In genomic region chr9:112176410-112177010, GRCh38 we compare ENCODE assay signal across 15 cellular contexts. TPM values are rescaled to one million over a fixed set of nuclear protein-coding genes. Genes with fewer than 3 reads are reported as not detected.
DNase-seq lines count a peak whose midpoint lies in the region; ATAC-seq, FAIRE-seq and TF ChIP-seq lines count a peak whose summit lies in the region.
"Had no signal": no experiment of that assay in that cellular context is flagged by ENCODE, and none has a peak within 500 bp of the region (broad histone marks: within the 10 kb centered on the region; RNA-seq: fewer than 3 reads in every experiment).

No MANE protein-coding gene starts in this region.

- H3K27ac Mint-ChIP-seq in CD4-positive, alpha-beta memory T cell: peak overlapping the region; percentile 69 to 98 (median 94)

- H3K27me3 Mint-ChIP-seq in CD4-positive, alpha-beta memory T cell: no peaks in the 10 kb centered on the region

- H3K27me3 ChIP-seq in CD4-positive, alpha-beta memory T cell (ENCODE audit: insufficient read depth, low read length): no peaks in the 10 kb centered on the region
- H3K27me3 ChIP-seq in GM12878 (replicated peaks in 1 of 2; ENCODE audit: control insufficient read depth in 2 of 2, insufficient read depth in 2 of 2, low read length in 1 of 2): no peaks in the 10 kb centered on the region; a peak in 1 of 4 replicates
- H3K27me3 ChIP-seq: spleen had no signal

- H3K9ac ChIP-seq in GM12878 (ENCODE audit: control insufficient read depth, insufficient read depth, low read length): no peak overlapping the region

- H3K4me2 ChIP-seq in GM12878 (ENCODE audit: control insufficient read depth, insufficient read depth): no peak overlapping the region

- no TSS peak for BruUV-seq in GM12878 (replicated peaks; lab: Mats Ljungman, UMichigan)

- DNase-seq in CD4-positive, alpha-beta memory T cell: peak; percentile 48 to 67 (median 64)
- DNase-seq in GM12878 (ENCODE audit: low read depth, low spot score): no peak
- DNase-seq in mucosa of descending colon: peak in 1 of 3 donors; percentile 61
- DNase-seq in C1 segment of cervical spinal cord (lab: John Stamatoyannopoulos, UW): no peak
- no peak for DNase-seq in SHP77 (lab: John Stamatoyannopoulos, UW)
- no peak for DNase-seq in DMS53 (lab: John Stamatoyannopoulos, UW)
- DNase-seq: GOT3, NCI-H1092 treated with DMSO at 0.1 percent for 48 hours, NCI-H446 treated with DMSO at 0.1 percent for 48 hours, spleen had no signal

- RAD21 ChIA-PET in GM12878 (lab: Charles Lee; ENCODE audit: unreplicated experiment): interaction anchor here (1.3 kb wide), 1 partner anchor 24 kb away, joined by 3 read pairs; no protein-coding TSS in a partner anchor

- no peaks in the 10 kb centered on the region for H4K20me1 ChIP-seq in GM12878 (ENCODE audit: control insufficient read depth, insufficient read depth)

- SMC1A ChIA-PET in GM12878 (lab: Charles Lee; ENCODE audit: uncharacterized antibody, unreplicated experiment): interaction anchor here (0.9 to 1.7 kb wide), 4 partner anchors 10 to 66 kb away, joined by 3 to 4 read pairs (median 4); no protein-coding TSS in a partner anchor

- TF ChIP-seq RAD21 in GM12878 (IDR thresholded peaks at IDR 0.05; ENCODE audit: insufficient read depth, low read depth, low read length): no peak

- TF ChIP-seq POLR2A in GM12878 (IDR thresholded peaks at IDR 0.05; ENCODE audit: low read depth, low read length): no peak

- TF ChIP-seq CTCF in HEK293 (tag by site-specific recombination; IDR thresholded peaks at IDR 0.05) (no peak), GM12878 (IDR thresholded peaks at IDR 0.05 in 2 of 3, conservative IDR thresholded peaks at IDR 0.05 in 1 of 3; ENCODE audit: control insufficient read depth in 2 of 3, extremely low read depth in 1 of 3, insufficient read depth in 1 of 3, low read depth in 3 of 3, low read length in 3 of 3) (no peak), mucosa of descending colon (IDR thresholded peaks at IDR 0.05) (no peak)

- no peak for TF ChIP-seq EP300 in GM12878 (IDR thresholded peaks at IDR 0.05; ENCODE audit: borderline replicate concordance in 1 of 2, control insufficient read depth in 1 of 2, low read depth in 2 of 2, low read length in 2 of 2)

- H2AFZ ChIP-seq in GM12878 (ENCODE audit: control insufficient read depth, low read depth, low read length): no peak overlapping the region

- POLR2A ChIA-PET in CD4-positive, alpha-beta memory T cell (lab: Charles Lee; ENCODE audit: partially characterized antibody): interaction anchor here (0.7 to 4.3 kb wide), 16 partner anchors 7 to 280 kb away, joined by 3 to 45 read pairs (median 4); partner anchors contain the start of genes HSDL2, PTBP3 and UGCG
- POLR2A ChIA-PET in HEK293 (lab: Yijun Ruan, JAX) (interaction anchor here (1.6 kb wide), 1 partner anchor 157 kb away, joined by 6 read pairs; the partner anchor contains the start of gene PTBP3), GM12878 (lab: Charles Lee) (interaction anchor here (0.6 to 0.7 kb wide), 2 partner anchors 136 to 141 kb away, joined by 3 to 4 read pairs; no protein-coding TSS in a partner anchor)

- H3K4me3 Mint-ChIP-seq in CD4-positive, alpha-beta memory T cell: peak overlapping the region; percentile 57 to 86 (median 66)

- no peaks in the 10 kb centered on the region for H3K36me3 Mint-ChIP-seq in CD4-positive, alpha-beta memory T cell

- CTCF ChIA-PET in CD4-positive, alpha-beta memory T cell (lab: Charles Lee; ENCODE audit: partially characterized antibody): interaction anchor here (0.8 to 2.4 kb wide), 15 partner anchors 9 to 346 kb away, joined by 3 to 11 read pairs (median 4); no protein-coding TSS in a partner anchor
- CTCF ChIA-PET in HEK293 (lab: Yijun Ruan, JAX) (interaction anchor here (0.6 kb wide), 3 partner anchors 10 to 543 kb away, joined by 3 read pairs; no protein-coding TSS in a partner anchor), GM12878 (lab: Yijun Ruan, JAX) (interaction anchor here (1.4 kb wide), 1 partner anchor 14 kb away, joined by 4 read pairs; no protein-coding TSS in a partner anchor)

- intact Hi-C loops in CD4-positive, alpha-beta memory T cell (cut with micrococcal nuclease): loop anchor here (5.0 to 10.0 kb wide), 2 partner anchors 79 to 538 kb away; partner anchors contain the start of gene INIP
- intact Hi-C loops in GM12878 (cut with micrococcal nuclease; ENCODE audit: unreplicated experiment) (no loop called here), mucosa of descending colon (cut with DNase I, micrococcal nuclease) (no loop called here)

- FAIRE-seq in GM12878 (lab: Jason Lieb, UNC): no peak
- FAIRE-seq: RCC 7860 had no signal

- H3K36me3 ChIP-seq in CD4-positive, alpha-beta memory T cell (ENCODE audit: insufficient read depth, low read length): no peaks in the 10 kb centered on the region
- H3K36me3 ChIP-seq in HEK293 (ENCODE audit: control insufficient read depth in 2 of 2, insufficient read depth in 1 of 2, low read length in 2 of 2): no peaks in the 10 kb centered on the region
- no peaks in the 10 kb centered on the region for H3K36me3 ChIP-seq in GM12878 (ENCODE audit: control insufficient read depth in 2 of 2, insufficient read depth in 2 of 2, low read length in 1 of 2)
- H3K36me3 ChIP-seq in mucosa of descending colon (ENCODE audit: low read depth): no peaks in the 10 kb centered on the region
- H3K36me3 ChIP-seq: spleen, tibial nerve had no signal

- no peak overlapping the region for H3K27ac ChIP-seq in CD4-positive, alpha-beta memory T cell (ENCODE audit: low read depth, low read length)
- H3K27ac ChIP-seq in HEK293 (ENCODE audit: extremely low read depth, low read depth, low read length): no peak overlapping the region
- H3K27ac ChIP-seq in GM12878 (ENCODE audit: control insufficient read depth, insufficient read depth): no peak overlapping the region
- H3K27ac ChIP-seq: coronary artery had no signal

- no peaks in the 10 kb centered on the region for H3K9me3 ChIP-seq in CD4-positive, alpha-beta memory T cell (ENCODE audit: control insufficient read depth in 1 of 2, low read length in 2 of 2)
- H3K9me3 ChIP-seq in HEK293 (ENCODE audit: control insufficient read depth, insufficient read depth, low read depth, low read length): no peaks in the 10 kb centered on the region
- H3K9me3 ChIP-seq in GM12878 (replicated peaks; ENCODE audit: control insufficient read depth, insufficient read depth, low read length): no peaks in the 10 kb centered on the region
- no peaks in the 10 kb centered on the region for H3K9me3 ChIP-seq in mucosa of descending colon
- H3K9me3 ChIP-seq: spleen, tibial nerve had no signal

- 76% methylated on average over 10 of the region's 10 CpGs for WGBS in GM12878 (ENCODE audit: insufficient coverage, insufficient replicate concordance, low lambda C conversion rate, missing lambda C conversion rate)

- in situ Hi-C loops in GM12878 (cut with MboI): no loop called here

- no peaks in the 10 kb centered on the region for H3K9me3 Mint-ChIP-seq in CD4-positive, alpha-beta memory T cell

- peaks cover 62 to 89% (median 75%) of the 10 kb centered on the region in 4 donors for H3K4me1 Mint-ChIP-seq in CD4-positive, alpha-beta memory T cell

- H3K79me2 ChIP-seq in GM12878 (ENCODE audit: control insufficient read depth, insufficient read depth, low read length): no peaks in the 10 kb centered on the region

- peak; percentile 7; the same call in 1 of the 3 replicates for ATAC-seq in GM12878
- peak; percentile 46 for ATAC-seq in mucosa of descending colon
- ATAC-seq in HG02610 (IDR thresholded peaks at IDR 0.05; ENCODE audit: unreplicated experiment): no peak

- peaks cover 85% of the 10 kb centered on the region for H3K4me1 ChIP-seq in CD4-positive, alpha-beta memory T cell (ENCODE audit: insufficient read depth, low read length)
- no peaks in the 10 kb centered on the region for H3K4me1 ChIP-seq in HEK293 (ENCODE audit: control insufficient read depth, insufficient read depth, low read length)
- peaks cover 10% of the 10 kb centered on the region for H3K4me1 ChIP-seq in GM12878 (ENCODE audit: control insufficient read depth, insufficient read depth, low read length)
- H3K4me1 ChIP-seq in mucosa of descending colon (ENCODE audit: low read depth): peaks cover 22% of the 10 kb centered on the region

- no peak overlapping the region for H3K4me3 ChIP-seq in CD4-positive, alpha-beta memory T cell (ENCODE audit: low read length in 2 of 2)
- H3K4me3 ChIP-seq in HEK293 (ENCODE audit: low read depth, low read length): no peak overlapping the region
- no peak overlapping the region for H3K4me3 ChIP-seq in GM12878
- no peak overlapping the region for H3K4me3 ChIP-seq in mucosa of descending colon
- H3K4me3 ChIP-seq: coronary artery had no signal

TF ChIP-seq in HEK293, 187 proteins besides CTCF, POLR2A, EP300 and RAD21 (continues in another document):
- TF ChIP-seq ZNF239 (tag by site-specific recombination; IDR thresholded peaks at IDR 0.05) (no peak), ZNF580 (tag by site-specific recombination; IDR thresholded peaks at IDR 0.05) (no peak)

TF ChIP-seq in GM12878, 131 proteins besides CTCF, POLR2A, EP300 and RAD21 (continues in another document):
- no peak for TF ChIP-seq NBN (IDR thresholded peaks at IDR 0.05)

RNA-seq across cellular contexts. Expression of gene SUSD1, which starts 1.4 kb away (rescaled TPM):
- 1 to 10 TPM; 3.6 to 4.2 TPM for total RNA-seq in CD4-positive, alpha-beta memory T cell
- polyA plus RNA-seq in CD4-positive, alpha-beta memory T cell: 1 to 10 TPM; 7.3 to 8.4 TPM
- 4.4 and 4.9 TPM in 2 replicates for total RNA-seq in GM12878 (2013; cell fraction: nucleolus; rRNA removed)
- 16.5 and 17.7 TPM in 2 replicates for total RNA-seq in GM12878 (2014; rRNA removed)
- 11.7 and 12.3 TPM in 2 replicates for total RNA-seq in GM12878 (2014; rRNA removed; fragmentation: Illumina TruSeq; extraction: Trizol)
- total RNA-seq in GM12878 (2021): 16.5 and 17.3 TPM in 2 replicates
- polyA plus RNA-seq in GM12878 (2011; ENCODE audit: low read depth): 4.7 TPM
- 7.6 and 9.1 TPM in 2 replicates for polyA plus RNA-seq in GM12878 (2011; rRNA removed)
- 7.7 and 8.5 TPM in 2 replicates for polyA plus RNA-seq in GM12878 (2011; cell fraction: cytosol; rRNA removed)
- polyA plus RNA-seq in GM12878 (2011; cell fraction: nucleus; rRNA removed): 4.8 and 6.4 TPM in 2 replicates
- polyA plus RNA-seq in GM12878 (2012): 5.2 and 8.0 TPM in 2 replicates
- polyA plus RNA-seq in GM12878 (2014; fragmentation: Illumina TruSeq; extraction: Trizol): 11.9 and 13.6 TPM in 2 replicates
- polyA plus RNA-seq in GM12878 (2014; fragmentation: Nextera tagmentation; extraction: Ambion mirVana): 10 to 100 TPM; 15.9 to 20.8 TPM
- 10.6 and 12.8 TPM in 2 replicates for polyA plus RNA-seq in GM12878 (2014; rRNA removed)
- 1 to 10 TPM; 6.7 to 7.7 TPM for polyA plus RNA-seq in GM12878 (2016; fragmentation: Nextera tagmentation; extraction: Ambion mirVana)
- 6.4 and 8.0 TPM in 2 replicates for polyA minus RNA-seq in GM12878 (2011; rRNA and poly(A)+ RNA removed)
- polyA minus RNA-seq in GM12878 (2011; cell fraction: cytosol; rRNA and poly(A)+ RNA removed): 2.4 and 3.1 TPM in 2 replicates
- polyA minus RNA-seq in GM12878 (2011; cell fraction: nucleus; rRNA and poly(A)+ RNA removed): 2.2 and 2.7 TPM in 2 replicates
- 10 to 100 TPM; 18.8 to 43.8 (median 19.5) TPM for total RNA-seq in mucosa of descending colon

Comparison
In these comparisons a context has a peak if more than half of its experiments do, and no peak if none do; other contexts are left out.
1. DNase-seq: peak in CD4-positive, alpha-beta memory T cell (5 of 5); none in GM12878 (single experiment), C1 segment of cervical spinal cord (0 of 14), SHP77 (0 of 2) and DMS53 (single experiment).